Comparison of ENCODE assay signal across 1 cellular context in the genomic region with DNA sequence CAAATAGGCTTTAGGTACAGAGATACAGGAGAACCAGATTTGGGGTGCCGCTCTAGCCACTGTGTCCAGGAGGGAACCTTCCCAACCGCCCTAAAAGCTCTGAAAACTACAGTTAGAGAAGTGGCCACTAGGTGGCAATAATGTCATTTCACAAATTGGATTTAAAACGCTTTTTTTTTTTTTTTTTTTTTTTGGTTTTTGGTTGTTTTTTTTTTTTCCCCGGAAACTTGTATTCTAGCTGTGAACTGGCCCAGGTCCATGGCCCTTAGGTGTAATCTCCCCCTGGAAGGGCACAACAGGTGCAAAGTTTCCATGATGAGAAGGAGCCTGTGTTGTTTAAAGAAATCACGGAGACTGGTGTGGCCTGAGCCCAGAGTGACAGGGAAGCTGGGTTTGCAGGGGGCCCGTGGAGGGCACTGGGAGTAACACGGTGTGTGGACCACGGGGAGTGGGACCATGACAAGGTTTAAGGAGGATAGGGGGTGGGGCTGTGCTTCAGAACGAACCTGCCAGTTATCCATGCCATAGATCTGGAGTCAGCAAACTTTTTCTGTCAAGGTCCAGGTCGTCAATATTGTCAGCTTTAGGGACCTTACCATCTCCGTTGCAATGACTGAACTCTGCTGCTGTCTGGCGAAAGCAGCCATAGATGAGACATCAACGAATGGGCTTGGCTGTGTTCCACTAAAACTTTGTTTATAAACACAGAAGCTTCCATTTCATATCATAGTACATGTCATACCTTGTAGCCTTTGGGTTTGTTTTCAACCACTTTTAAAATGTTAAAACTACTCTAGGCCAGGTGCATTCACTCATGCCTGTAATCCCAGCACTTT.
TF ChIP-seq lines count a peak whose summit lies in the region.

No MANE protein-coding gene starts in this region.

TF ChIP-seq in GM23338, 12 proteins besides CTCF, POLR2A, EP300 and RAD21 (continued from another document):
- TF ChIP-seq REST (IDR thresholded peaks at IDR 0.05; ENCODE audit: unreplicated experiment) = no peak
- TF ChIP-seq, protein P1, sequence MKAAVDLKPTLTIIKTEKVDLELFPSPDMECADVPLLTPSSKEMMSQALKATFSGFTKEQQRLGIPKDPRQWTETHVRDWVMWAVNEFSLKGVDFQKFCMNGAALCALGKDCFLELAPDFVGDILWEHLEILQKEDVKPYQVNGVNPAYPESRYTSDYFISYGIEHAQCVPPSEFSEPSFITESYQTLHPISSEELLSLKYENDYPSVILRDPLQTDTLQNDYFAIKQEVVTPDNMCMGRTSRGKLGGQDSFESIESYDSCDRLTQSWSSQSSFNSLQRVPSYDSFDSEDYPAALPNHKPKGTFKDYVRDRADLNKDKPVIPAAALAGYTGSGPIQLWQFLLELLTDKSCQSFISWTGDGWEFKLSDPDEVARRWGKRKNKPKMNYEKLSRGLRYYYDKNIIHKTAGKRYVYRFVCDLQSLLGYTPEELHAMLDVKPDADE (IDR thresholded peaks at IDR 0.05) = no peak
- no peak for TF ChIP-seq CREB1 (CRISPR knock-in tag; IDR thresholded peaks at IDR 0.05; ENCODE audit: low read depth)
- no peak for TF ChIP-seq EZH2phosphoT487 (IDR thresholded peaks at IDR 0.05; ENCODE audit: unreplicated experiment)
- TF ChIP-seq, protein P2, sequence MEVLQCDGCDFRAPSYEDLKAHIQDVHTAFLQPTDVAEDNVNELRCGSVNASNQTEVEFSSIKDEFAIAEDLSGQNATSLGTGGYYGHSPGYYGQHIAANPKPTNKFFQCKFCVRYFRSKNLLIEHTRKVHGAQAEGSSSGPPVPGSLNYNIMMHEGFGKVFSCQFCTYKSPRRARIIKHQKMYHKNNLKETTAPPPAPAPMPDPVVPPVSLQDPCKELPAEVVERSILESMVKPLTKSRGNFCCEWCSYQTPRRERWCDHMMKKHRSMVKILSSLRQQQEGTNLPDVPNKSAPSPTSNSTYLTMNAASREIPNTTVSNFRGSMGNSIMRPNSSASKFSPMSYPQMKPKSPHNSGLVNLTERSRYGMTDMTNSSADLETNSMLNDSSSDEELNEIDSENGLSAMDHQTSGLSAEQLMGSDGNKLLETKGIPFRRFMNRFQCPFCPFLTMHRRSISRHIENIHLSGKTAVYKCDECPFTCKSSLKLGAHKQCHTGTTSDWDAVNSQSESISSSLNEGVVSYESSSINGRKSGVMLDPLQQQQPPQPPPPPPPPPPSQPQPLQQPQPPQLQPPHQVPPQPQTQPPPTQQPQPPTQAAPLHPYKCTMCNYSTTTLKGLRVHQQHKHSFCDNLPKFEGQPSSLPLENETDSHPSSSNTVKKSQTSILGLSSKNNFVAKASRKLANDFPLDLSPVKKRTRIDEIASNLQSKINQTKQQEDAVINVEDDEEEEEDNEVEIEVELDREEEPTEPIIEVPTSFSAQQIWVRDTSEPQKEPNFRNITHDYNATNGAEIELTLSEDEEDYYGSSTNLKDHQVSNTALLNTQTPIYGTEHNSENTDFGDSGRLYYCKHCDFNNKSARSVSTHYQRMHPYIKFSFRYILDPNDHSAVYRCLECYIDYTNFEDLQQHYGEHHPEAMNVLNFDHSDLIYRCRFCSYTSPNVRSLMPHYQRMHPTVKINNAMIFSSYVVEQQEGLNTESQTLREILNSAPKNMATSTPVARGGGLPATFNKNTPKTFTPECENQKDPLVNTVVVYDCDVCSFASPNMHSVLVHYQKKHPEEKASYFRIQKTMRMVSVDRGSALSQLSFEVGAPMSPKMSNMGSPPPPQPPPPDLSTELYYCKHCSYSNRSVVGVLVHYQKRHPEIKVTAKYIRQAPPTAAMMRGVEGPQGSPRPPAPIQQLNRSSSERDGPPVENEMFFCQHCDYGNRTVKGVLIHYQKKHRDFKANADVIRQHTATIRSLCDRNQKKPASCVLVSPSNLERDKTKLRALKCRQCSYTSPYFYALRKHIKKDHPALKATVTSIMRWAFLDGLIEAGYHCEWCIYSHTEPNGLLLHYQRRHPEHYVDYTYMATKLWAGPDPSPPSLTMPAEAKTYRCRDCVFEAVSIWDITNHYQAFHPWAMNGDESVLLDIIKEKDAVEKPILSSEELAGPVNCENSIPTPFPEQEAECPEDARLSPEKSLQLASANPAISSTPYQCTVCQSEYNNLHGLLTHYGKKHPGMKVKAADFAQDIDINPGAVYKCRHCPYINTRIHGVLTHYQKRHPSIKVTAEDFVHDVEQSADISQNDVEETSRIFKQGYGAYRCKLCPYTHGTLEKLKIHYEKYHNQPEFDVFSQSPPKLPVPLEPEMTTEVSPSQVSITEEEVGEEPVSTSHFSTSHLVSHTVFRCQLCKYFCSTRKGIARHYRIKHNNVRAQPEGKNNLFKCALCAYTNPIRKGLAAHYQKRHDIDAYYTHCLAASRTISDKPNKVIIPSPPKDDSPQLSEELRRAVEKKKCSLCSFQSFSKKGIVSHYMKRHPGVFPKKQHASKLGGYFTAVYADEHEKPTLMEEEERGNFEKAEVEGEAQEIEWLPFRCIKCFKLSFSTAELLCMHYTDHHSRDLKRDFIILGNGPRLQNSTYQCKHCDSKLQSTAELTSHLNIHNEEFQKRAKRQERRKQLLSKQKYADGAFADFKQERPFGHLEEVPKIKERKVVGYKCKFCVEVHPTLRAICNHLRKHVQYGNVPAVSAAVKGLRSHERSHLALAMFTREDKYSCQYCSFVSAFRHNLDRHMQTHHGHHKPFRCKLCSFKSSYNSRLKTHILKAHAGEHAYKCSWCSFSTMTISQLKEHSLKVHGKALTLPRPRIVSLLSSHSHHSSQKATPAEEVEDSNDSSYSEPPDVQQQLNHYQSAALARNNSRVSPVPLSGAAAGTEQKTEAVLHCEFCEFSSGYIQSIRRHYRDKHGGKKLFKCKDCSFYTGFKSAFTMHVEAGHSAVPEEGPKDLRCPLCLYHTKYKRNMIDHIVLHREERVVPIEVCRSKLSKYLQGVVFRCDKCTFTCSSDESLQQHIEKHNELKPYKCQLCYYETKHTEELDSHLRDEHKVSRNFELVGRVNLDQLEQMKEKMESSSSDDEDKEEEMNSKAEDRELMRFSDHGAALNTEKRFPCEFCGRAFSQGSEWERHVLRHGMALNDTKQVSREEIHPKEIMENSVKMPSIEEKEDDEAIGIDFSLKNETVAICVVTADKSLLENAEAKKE (CRISPR knock-in tag; IDR thresholded peaks at IDR 0.05) = no peak
- no peak for TF ChIP-seq NANOG (IDR thresholded peaks at IDR 0.05; ENCODE audit: borderline replicate concordance)
- no peak for TF ChIP-seq ZNF331 (CRISPR knock-in tag; IDR thresholded peaks at IDR 0.05; ENCODE audit: low read depth)
